25 cellular contexts compared by ENCODE assay signal in genomic region chr3:44642337-44642736, GRCh38.
"Had no signal": no experiment of that assay in that cellular context is flagged by ENCODE, and none has a peak within 500 bp of the region (broad histone marks: within the 10 kb centered on the region; RNA-seq: fewer than 3 reads in every experiment).

No MANE protein-coding gene starts in this region.

- H2AFZ ChIP-seq: hepatocyte had no signal

- H3K4me3 Mint-ChIP-seq: activated T-cell treated with anti-CD3 and anti-CD28 coated beads, Interleukin-2, amount 50 U/mL, for 72 hours; memory B cell; nephron had no signal

- H3K27me3 Mint-ChIP-seq: memory B cell had no signal

- H3K27ac Mint-ChIP-seq: activated naive CD4-positive, alpha-beta T cell treated with anti-CD3 and anti-CD28 coated beads, Interleukin-2, amount 50 U/mL, for 72 hours; activated T-cell treated with anti-CD3 and anti-CD28 coated beads, Interleukin-2, amount 50 U/mL, for 72 hours; memory B cell; nephron had no signal

- H3K4me2 ChIP-seq: hepatocyte had no signal

- DNase-seq: activated CD4-positive, alpha-beta T cell treated with anti-CD3 and anti-CD28 coated beads for 4 hours; activated CD4-positive, alpha-beta T cell treated with anti-CD3 and anti-CD28 coated beads, Interleukin-2, amount 50 U/mL, for 4 hours; activated naive CD4-positive, alpha-beta T cell; activated T-cell treated with anti-CD3 and anti-CD28 coated beads for 4 hours; activated T-cell treated with anti-CD3 and anti-CD28 coated beads, Interleukin-2, amount 50 U/mL, for 72 hours; anterior cingulate cortex; body of pancreas; cerebellar nuclear complex; colonic mucosa; effector CD8-positive, alpha-beta T cell; left cardiac atrium; posterior cingulate gyrus; right cardiac atrium; stimulated activated CD4-positive, alpha-beta T cell treated with anti-CD3 and anti-CD28 coated beads, Interleukin-4, amount 100 ng/mL, for 1 hour; stimulated activated naive CD8-positive, alpha-beta T cell treated with anti-CD3 and anti-CD28 coated beads, Interleukin-15, Interleukin-2, amounts not matched to agents 100 U/mL and 50 U/mL, for 24 hours; upper lobe of right lung had no signal

- ATAC-seq: activated T-cell treated with anti-CD3 and anti-CD28 coated beads, Interleukin-2, amount 50 U/mL, for 72 hours; body of pancreas; gastroesophageal sphincter; left cardiac atrium; right cardiac atrium; stimulated activated naive CD8-positive, alpha-beta T cell treated with anti-CD3 and anti-CD28 coated beads, Interleukin-15, Interleukin-2, amounts not matched to agents 100 U/mL and 50 U/mL, for 24 hours; upper lobe of right lung had no signal

- H3K27me3 ChIP-seq: body of pancreas, cardiac muscle cell, colonic mucosa, gastroesophageal sphincter, hepatocyte, upper lobe of right lung had no signal

- H3K4me1 Mint-ChIP-seq: memory B cell, nephron had no signal

- H3K4me3 ChIP-seq: body of pancreas, cardiac muscle cell, colonic mucosa, gastroesophageal sphincter, hepatocyte, upper lobe of right lung had no signal

- H3K27ac ChIP-seq: body of pancreas, cardiac muscle cell, colonic mucosa, gastroesophageal sphincter, hepatocyte, upper lobe of right lung, VCaP had no signal

- FAIRE-seq: keratinocyte, TTC549 had no signal

- H3K4me1 ChIP-seq: body of pancreas, colonic mucosa, gastroesophageal sphincter, upper lobe of right lung had no signal
